ENCODE assay signal across 30 cellular contexts in genomic region chr13:46087481-46087880, GRCh38. TPM values are rescaled to one million over a fixed set of nuclear protein-coding genes. Genes with fewer than 3 reads are reported as not detected.
"Had no signal": no experiment of that assay in that cellular context is flagged by ENCODE, and none has a peak within 500 bp of the region (broad histone marks: within the 10 kb centered on the region; RNA-seq: fewer than 3 reads in every experiment).

No MANE protein-coding gene starts in this region.

- DNase-seq: IMR-90, Karpas-422, KG1, MM.1S, NCI-H1048, NCI-H1105, NCI-H1417, NCI-H1436 treated with DMSO at 0.1 percent for 48 hours, NCI-H1694, NCI-H187 treated with DMSO at 0.1 percent for 48 hours, NCI-H2081 treated with DMSO at 0.1 percent for 48 hours, NCI-H2171, NCI-H226, NCI-H446, NCI-H510A, NCI-H524 treated with DMSO at 0.1 percent for 48 hours, NCI-H69, NCI-H774, Peyer's patch, Right ventricle myocardium superior, SIG-M5 had no signal

- H2AFZ ChIP-seq: PC-9 had no signal

- H3K27me3 ChIP-seq: Peyer's patch, SJSA1 had no signal

- H3K27ac ChIP-seq: PC-9, Peyer's patch, SJSA1, SK-N-MC had no signal

- H3K4me2 ChIP-seq: PC-9 had no signal

- H3K4me3 ChIP-seq: PC-9, Peyer's patch, SJSA1, SK-N-MC had no signal

- H3K4me1 ChIP-seq: Peyer's patch, SJSA1 had no signal

- FAIRE-seq: HepG2 had no signal

- H3K36me3 ChIP-seq: Peyer's patch, SJSA1 had no signal

- ATAC-seq: HepG2 had no signal

- H3K9me3 ChIP-seq: Peyer's patch, SJSA1 had no signal

RNA-seq across cellular contexts. Expression of gene CPB2, which starts 17.4 kb away (rescaled TPM):
- total RNA-seq: HT-29; IMR-90; M059J; OCI-LY7; PC-9; Peyer's patch; Right ventricle myocardium superior; RPMI7951; SJSA1; T-helper 1 cell treated with Interleukin-12 subunit alpha and Interleukin-12 subunit beta and Interleukin-4 antibody, amounts not matched to agents 30 ng/mL and 1 ng/mL, for 36 hours had no signal
- polyA plus RNA-seq: IMR-90 had no signal
